ENCODE assay signal across 20 cellular contexts in genomic region chr16:81669473-81670350, GRCh38.
DNase-seq lines count a peak whose midpoint lies in the region; ATAC-seq and TF ChIP-seq lines count a peak whose summit lies in the region.
"Had no signal": no experiment of that assay in that cellular context is flagged by ENCODE, and none has a peak within 500 bp of the region (broad histone marks: within the 10 kb centered on the region; RNA-seq: fewer than 3 reads in every experiment).

No MANE protein-coding gene starts in this region.

- H3K4me1 ChIP-seq in H9 (ENCODE audit: insufficient read depth, low read length) (no peaks in the 10 kb centered on the region), neural progenitor cell (no peaks in the 10 kb centered on the region)
- H3K4me1 ChIP-seq: SJCRH30, uterus had no signal

- H2AK5ac ChIP-seq in H9 (ENCODE audit: insufficient read length, low read length), result no peak overlapping the region

- H2BK12ac ChIP-seq in H9 (ENCODE audit: insufficient read length, low read depth, low read length), result no peak overlapping the region

- WGBS in H9 (ENCODE audit: extremely low coverage, insufficient read length, low lambda C conversion rate), result 100% methylated on average over 2 of the region's 23 CpGs

- no peak overlapping the region for H3K4ac ChIP-seq in H9 (ENCODE audit: low read depth, low read length)

- no peaks in the 10 kb centered on the region for H3K23me2 ChIP-seq in H9 (ENCODE audit: insufficient read length, low read depth, low read length, poor library complexity, severe bottlenecking)

- H3K27ac ChIP-seq in H9 (ENCODE audit: insufficient read length, low read depth, low read length) (no peak overlapping the region), neural progenitor cell (no peak overlapping the region)
- H3K27ac ChIP-seq: PC-9, SJCRH30, uterus had no signal

- H2BK120ac ChIP-seq in H9 (ENCODE audit: low read depth, low read length, poor library complexity, severe bottlenecking), result no peak overlapping the region

- peaks cover 25% of the 10 kb centered on the region for H3K36me3 Mint-ChIP-seq in activated CD4-positive, alpha-beta T cell treated with anti-CD3 and anti-CD28 coated beads, Interleukin-2, amount 10 ng/mL, durations not matched to agents 7 days and 5 days (ENCODE audit: low read depth)
- peaks cover 17 to 52% (median 44%) of the 10 kb centered on the region in 3 experiments for H3K36me3 Mint-ChIP-seq in H9 (ENCODE audit: insufficient read depth in 1 of 3, low read depth in 3 of 3)
- H3K36me3 Mint-ChIP-seq in T-cell, result peaks cover 45% of the 10 kb centered on the region
- peaks cover 31% of the 10 kb centered on the region for H3K36me3 Mint-ChIP-seq in neural progenitor cell

- no peak overlapping the region for H2BK15ac ChIP-seq in H9 (ENCODE audit: low read depth, low read length)

- CTCF ChIA-PET in activated CD4-positive, alpha-beta T cell treated with anti-CD3 and anti-CD28 coated beads, Interleukin-2, amount 10 ng/mL, durations not matched to agents 7 days and 5 days (lab: Charles Lee), result no interaction called here
- CTCF ChIA-PET in T-cell (lab: Charles Lee), result no interaction called here

- H4K91ac ChIP-seq in H9 (ENCODE audit: insufficient read length, low read depth, low read length), result no peak overlapping the region

- H4K20me1 ChIP-seq in H9 (ENCODE audit: control insufficient read depth, insufficient read depth, insufficient read length) (no peaks in the 10 kb centered on the region), neural progenitor cell (ENCODE audit: low read depth) (no peaks in the 10 kb centered on the region)

- no peaks in the 10 kb centered on the region for H3K36me3 ChIP-seq in neural progenitor cell
- H3K36me3 ChIP-seq: SJCRH30, uterus had no signal

- no peak overlapping the region for H3K14ac ChIP-seq in H9 (ENCODE audit: insufficient read depth, low read length)

- H3K18ac ChIP-seq in H9 (ENCODE audit: insufficient read length, low read depth, low read length), result no peak overlapping the region

- H2BK20ac ChIP-seq in H9 (ENCODE audit: low read depth, low read length, poor library complexity, severe bottlenecking), result no peak overlapping the region

- no peaks in the 10 kb centered on the region for H3K9me3 Mint-ChIP-seq in activated CD4-positive, alpha-beta T cell treated with anti-CD3 and anti-CD28 coated beads, Interleukin-2, amount 10 ng/mL, durations not matched to agents 7 days and 5 days
- no peaks in the 10 kb centered on the region; a peak in 1 of 5 replicates for H3K9me3 Mint-ChIP-seq in H9
- no peaks in the 10 kb centered on the region for H3K9me3 Mint-ChIP-seq in T-cell
- H3K9me3 Mint-ChIP-seq in neural progenitor cell, result no peaks in the 10 kb centered on the region
- H3K9me3 Mint-ChIP-seq: CD4-positive, CD25-positive, alpha-beta regulatory T cell; endodermal cell had no signal

- H3K79me1 ChIP-seq in H9 (ENCODE audit: insufficient read depth, low read depth, low read length, poor library complexity, severe bottlenecking), result no peaks in the 10 kb centered on the region

- H3K27me3 ChIP-seq in H9 (ENCODE audit: insufficient read depth, low read length) (no peaks in the 10 kb centered on the region), neural progenitor cell (no peaks in the 10 kb centered on the region)
- H3K27me3 ChIP-seq: SJCRH30, stomach, uterus had no signal

- no peaks in the 10 kb centered on the region for H3F3A ChIP-seq in neural progenitor cell (ENCODE audit: low read depth)

- H4K8ac ChIP-seq in H9 (replicated peaks; ENCODE audit: insufficient read length, low read depth, low read length), result no peak overlapping the region

- no peak overlapping the region for H3K23ac ChIP-seq in H9 (ENCODE audit: insufficient read length, low read depth, low read length)

- H3K56ac ChIP-seq in H9 (ENCODE audit: insufficient read length, low read depth, low read length), result no peak overlapping the region

- H2AFZ ChIP-seq in H9 (ENCODE audit: low read length) (no peak overlapping the region), neural progenitor cell (replicated peaks) (no peak overlapping the region)
- H2AFZ ChIP-seq: PC-9 had no signal

- H3K27ac Mint-ChIP-seq in activated CD4-positive, alpha-beta T cell treated with anti-CD3 and anti-CD28 coated beads, Interleukin-2, amount 10 ng/mL, durations not matched to agents 7 days and 5 days, result peak overlapping the region; percentile 41
- peak overlapping the region in 2 of 3 experiments; percentile 47 to 93; a peak in 4 of 7 replicates for H3K27ac Mint-ChIP-seq in H9
- peak overlapping the region; percentile 28 to 78 for H3K27ac Mint-ChIP-seq in T-cell
- peak overlapping the region; percentile 33 for H3K27ac Mint-ChIP-seq in neural progenitor cell
- H3K27ac Mint-ChIP-seq: CD4-positive, CD25-positive, alpha-beta regulatory T cell; endodermal cell had no signal

- H3K4me3 Mint-ChIP-seq in activated CD4-positive, alpha-beta T cell treated with anti-CD3 and anti-CD28 coated beads, Interleukin-2, amount 10 ng/mL, durations not matched to agents 7 days and 5 days, result no peak overlapping the region
- no peak overlapping the region; a peak in 1 of 5 replicates for H3K4me3 Mint-ChIP-seq in H9
- no peak overlapping the region for H3K4me3 Mint-ChIP-seq in T-cell
- H3K4me3 Mint-ChIP-seq in neural progenitor cell, result no peak overlapping the region
- H3K4me3 Mint-ChIP-seq: CD4-positive, CD25-positive, alpha-beta regulatory T cell; endodermal cell had no signal

- no peak overlapping the region for H4K5ac ChIP-seq in H9 (ENCODE audit: insufficient read length, low read depth, low read length)

- H3T11ph ChIP-seq in H9 (ENCODE audit: low read length), result no peak overlapping the region

- no peak overlapping the region for H2BK5ac ChIP-seq in H9 (ENCODE audit: insufficient read length, low read length)

- H3K27me3 Mint-ChIP-seq in activated CD4-positive, alpha-beta T cell treated with anti-CD3 and anti-CD28 coated beads, Interleukin-2, amount 10 ng/mL, durations not matched to agents 7 days and 5 days, result no peaks in the 10 kb centered on the region
- H3K27me3 Mint-ChIP-seq in H9 (ENCODE audit: low read depth) (no peaks in the 10 kb centered on the region; the same call in 1 of the 2 replicates), T-cell (no peaks in the 10 kb centered on the region), neural progenitor cell (ENCODE audit: insufficient read depth, low read depth) (peaks cover 3% of the 10 kb centered on the region)
- H3K27me3 Mint-ChIP-seq: CD4-positive, CD25-positive, alpha-beta regulatory T cell had no signal

- H3K4me1 Mint-ChIP-seq in activated CD4-positive, alpha-beta T cell treated with anti-CD3 and anti-CD28 coated beads, Interleukin-2, amount 10 ng/mL, durations not matched to agents 7 days and 5 days, result peaks cover 7% of the 10 kb centered on the region
- H3K4me1 Mint-ChIP-seq in H9 (no peaks in the 10 kb centered on the region; a peak in 2 of 4 replicates), T-cell (no peaks in the 10 kb centered on the region), neural progenitor cell (peaks cover 21% of the 10 kb centered on the region)
- H3K4me1 Mint-ChIP-seq: endodermal cell had no signal

- H3K79me2 ChIP-seq in H9 (ENCODE audit: insufficient read depth, low read length) (no peaks in the 10 kb centered on the region), neural progenitor cell (ENCODE audit: low read depth) (no peaks in the 10 kb centered on the region)

- no peak for TF ChIP-seq CTCF in H9 (conservative IDR thresholded peaks at IDR 0.05)
- no peak for TF ChIP-seq CTCF in neural progenitor cell (IDR thresholded peaks at IDR 0.05)

- H3K4me3 ChIP-seq in neural progenitor cell, result no peak overlapping the region
- H3K4me3 ChIP-seq: PC-9, SJCRH30, stomach, uterus had no signal

- H3K9ac ChIP-seq in H9 (ENCODE audit: extremely low read depth, insufficient read length, low read length), result no peak overlapping the region
- no peak overlapping the region for H3K9ac ChIP-seq in neural progenitor cell

- no peaks in the 10 kb centered on the region for H3K9me3 ChIP-seq in H9 (ENCODE audit: control insufficient read depth, low read depth, low read length)
- H3K9me3 ChIP-seq in neural progenitor cell (ENCODE audit: low read depth), result no peaks in the 10 kb centered on the region
- H3K9me3 ChIP-seq: SJCRH30, stomach, uterus had no signal

- POLR2A ChIA-PET in activated CD4-positive, alpha-beta T cell treated with anti-CD3 and anti-CD28 coated beads, Interleukin-2, amount 10 ng/mL, durations not matched to agents 7 days and 5 days (lab: Charles Lee), result no interaction called here
- POLR2A ChIA-PET in T-cell (lab: Charles Lee), result no interaction called here

- DNase-seq in activated CD4-positive, alpha-beta T cell treated with anti-CD3 and anti-CD28 coated beads, Interleukin-2, amount 10 ng/mL, durations not matched to agents 7 days and 5 days, result no peak
- no peak for DNase-seq in activated CD4-positive, alpha-beta T cell treated with anti-CD3 and anti-CD28 coated beads for 4 hours
- DNase-seq in H9 (no peak), T-cell (no peak), neural progenitor cell (ENCODE audit: low spot score) (no peak), cerebellar nuclear complex (lab: John Stamatoyannopoulos, UW) (no peak)
- DNase-seq: ACHN; activated CD4-positive, alpha-beta T cell treated with anti-CD3 and anti-CD28 coated beads for 1 hour; CD4-positive, CD25-positive, alpha-beta regulatory T cell; endodermal cell; hippocampal formation; Kasumi-1; kidney; PC-9; SJCRH30; stomach; uterus had no signal

- H3K4me2 ChIP-seq in H9 (ENCODE audit: insufficient read depth, insufficient read length, low read length) (no peak overlapping the region), neural progenitor cell (no peak overlapping the region)
- H3K4me2 ChIP-seq: PC-9 had no signal

- ATAC-seq in T-cell (replicated peaks in 1 of 4) (no peak), GM18868 (IDR thresholded peaks at IDR 0.05; ENCODE audit: unreplicated experiment) (no peak), HG03196 (IDR thresholded peaks at IDR 0.05; ENCODE audit: unreplicated experiment) (no peak)
- ATAC-seq: HCT116 had no signal
